In genomic region chr18:78792094-78792493, GRCh38 we compare ENCODE assay signal across 23 cellular contexts.
"Had no signal": no experiment of that assay in that cellular context is flagged by ENCODE, and none has a peak within 500 bp of the region (broad histone marks: within the 10 kb centered on the region; RNA-seq: fewer than 3 reads in every experiment).

No MANE protein-coding gene starts in this region.

- H3K27me3 ChIP-seq: SJCRH30 had no signal

- H3K36me3 ChIP-seq: MG63, SJCRH30 had no signal

- H3K27ac ChIP-seq: SJCRH30 had no signal

- H3K9me3 ChIP-seq: MG63, SJCRH30 had no signal

- H3K4me3 ChIP-seq: MG63, SJCRH30 had no signal

- DNase-seq: IMR-90, Karpas-422, KG1, MG63, NCI-H1092, NCI-H1105 treated with DMSO at 0.1 percent for 48 hours, NCI-H1436, NCI-H187, NCI-H2029, NCI-H2081 treated with DMSO at 0.1 percent for 48 hours, NCI-H2171, NCI-H226, NCI-H446, NCI-H510A, NCI-H524 treated with DMSO at 0.1 percent for 48 hours, NCI-H69, NCI-H774, PC-3, SHP77 treated with DMSO at 0.1 percent for 48 hours, SJCRH30 had no signal

- H3K4me1 ChIP-seq: SJCRH30 had no signal

- ATAC-seq: Panc1, PC-3, Right ventricle myocardium inferior, SK-N-SH treated with all-trans-retinoic acid at 6 μM for 48 hours had no signal
